1 cellular context compared by ENCODE assay signal in genomic region chr15:74460903-74461846, GRCh38.
TF ChIP-seq lines count a peak whose summit lies in the region.

Gene UBL7, minus strand, starts transcription at chr15:74461160. Its CDS starts 2,293 bp downstream, at chr15:74458867.

TF ChIP-seq in HepG2, 621 proteins besides CTCF, POLR2A, EP300 and RAD21 (continued from another document and continues in another):
- TF ChIP-seq ARID4A (CRISPR knock-in tag; IDR thresholded peaks at IDR 0.05; ENCODE audit: borderline replicate concordance) (peak; percentile 94), ZBTB38 (CRISPR knock-in tag; IDR thresholded peaks at IDR 0.05) (peak; percentile 57), REST (IDR thresholded peaks at IDR 0.05; ENCODE audit: borderline replicate concordance in 1 of 2, low read depth in 1 of 2, low read length in 2 of 2) (peak in 1 of 2 experiments; percentile 57; a peak in 2 of 4 replicates), ZBTB25 (CRISPR knock-in tag; IDR thresholded peaks at IDR 0.05) (peak; percentile 89), NFIB (CRISPR knock-in tag; IDR thresholded peaks at IDR 0.05; ENCODE audit: borderline replicate concordance) (no peak), ZNF609 (CRISPR knock-in tag; IDR thresholded peaks at IDR 0.05; ENCODE audit: borderline replicate concordance) (peak; percentile 50; the same call in 1 of the 2 replicates), RXRA (CRISPR knock-in tag; IDR thresholded peaks at IDR 0.05) (peak; percentile 86), ZNF747 (CRISPR knock-in tag; IDR thresholded peaks at IDR 0.05; ENCODE audit: borderline replicate concordance) (peak; percentile 89), GABPA (IDR thresholded peaks at IDR 0.05; ENCODE audit: low read depth, low read length) (peak; percentile 92), GABPA (CRISPR knock-in tag; IDR thresholded peaks at IDR 0.05; ENCODE audit: low read depth) (peak; percentile 99), ZSCAN30 (CRISPR knock-in tag; IDR thresholded peaks at IDR 0.05) (peak; percentile 80; the same call in 1 of the 2 replicates), ZNF331 (CRISPR knock-in tag; IDR thresholded peaks at IDR 0.05) (peak; percentile 78; the same call in 1 of the 2 replicates), NFYB (CRISPR knock-in tag; IDR thresholded peaks at IDR 0.05) (peak; percentile 70), IRF9 (CRISPR knock-in tag; IDR thresholded peaks at IDR 0.05; ENCODE audit: borderline replicate concordance) (peak; percentile 73; the same call in 1 of the 2 replicates), KLF16 (CRISPR knock-in tag; IDR thresholded peaks at IDR 0.05) (peak in 1 of 2 experiments; percentile 69; a peak in 1 of 4 replicates), ATF2 (CRISPR knock-in tag; IDR thresholded peaks at IDR 0.05) (peak; percentile 45; the same call in 1 of the 2 replicates), TFDP1 (CRISPR knock-in tag; IDR thresholded peaks at IDR 0.05; ENCODE audit: borderline replicate concordance) (peak; percentile 69; the same call in 1 of the 2 replicates), ZSCAN21 (CRISPR knock-in tag; IDR thresholded peaks at IDR 0.05; ENCODE audit: borderline replicate concordance) (peak; percentile 84; the same call in 1 of the 2 replicates), ZNF687 (CRISPR knock-in tag; IDR thresholded peaks at IDR 0.05) (peak; percentile 89), TRIM22 (IDR thresholded peaks at IDR 0.05) (no peak), CEBPB (IDR thresholded peaks at IDR 0.05; ENCODE audit: borderline replicate concordance, low read depth, low read length) (no peak), ZNF891 (CRISPR knock-in tag; IDR thresholded peaks at IDR 0.05) (0 out of 2 replicates have a peak, but pooled peaks have one; percentile 46), ZNF784 (CRISPR knock-in tag; IDR thresholded peaks at IDR 0.05; ENCODE audit: borderline replicate concordance) (peak; percentile 25; the same call in 1 of the 2 replicates)
